In genomic region chr11:101456812-101457211, GRCh38 we compare ENCODE assay signal across 10 cellular contexts.
DNase-seq lines count a peak whose midpoint lies in the region; ATAC-seq and TF ChIP-seq lines count a peak whose summit lies in the region.
"Had no signal": no experiment of that assay in that cellular context is flagged by ENCODE, and none has a peak within 500 bp of the region (broad histone marks: within the 10 kb centered on the region; RNA-seq: fewer than 3 reads in every experiment).

No MANE protein-coding gene starts in this region.

- H3K9me3 Mint-ChIP-seq in endodermal cell = peaks cover 10% of the 10 kb centered on the region

- no peak overlapping the region for H3K27ac Mint-ChIP-seq in endodermal cell
- H3K27ac Mint-ChIP-seq: activated CD4-positive, alpha-beta memory T cell treated with anti-CD3 and anti-CD28 coated beads for 36 hours had no signal

- H3K4me1 ChIP-seq in endodermal cell (ENCODE audit: control insufficient read depth, insufficient read depth, low read length) (no peaks in the 10 kb centered on the region), osteoblast (ENCODE audit: insufficient read depth, low read length) (peaks cover 18% of the 10 kb centered on the region), suprapubic skin (no peaks in the 10 kb centered on the region)

- H3K79me2 ChIP-seq in osteoblast (ENCODE audit: insufficient read depth, low read length) = no peaks in the 10 kb centered on the region

- H3K36me3 ChIP-seq in endodermal cell (ENCODE audit: control insufficient read depth, insufficient read depth, low read length) (no peaks in the 10 kb centered on the region), osteoblast (ENCODE audit: insufficient read depth, low read length) (no peaks in the 10 kb centered on the region), suprapubic skin (no peaks in the 10 kb centered on the region)

- TF ChIP-seq CTCF in endodermal cell (conservative IDR thresholded peaks at IDR 0.05) = peak; percentile 67
- TF ChIP-seq CTCF in osteoblast (IDR thresholded peaks at IDR 0.05; ENCODE audit: extremely low read depth, low read depth, low read length) = peak; percentile 50
- TF ChIP-seq CTCF in suprapubic skin (IDR thresholded peaks at IDR 0.05) = peak in 1 of 2 donors; percentile 30

- H3K9me3 ChIP-seq in endodermal cell (ENCODE audit: control insufficient read depth, low read length) (peaks cover 11% of the 10 kb centered on the region), osteoblast (ENCODE audit: low read depth, low read length) (no peaks in the 10 kb centered on the region), suprapubic skin (peaks cover 5% of the 10 kb centered on the region)

- no peak overlapping the region for H3K4me3 Mint-ChIP-seq in endodermal cell
- H3K4me3 Mint-ChIP-seq: activated CD4-positive, alpha-beta memory T cell treated with anti-CD3 and anti-CD28 coated beads for 36 hours had no signal

- no peak overlapping the region for H3K4me2 ChIP-seq in osteoblast (ENCODE audit: insufficient read depth, low read length)

- H2AFZ ChIP-seq in osteoblast (ENCODE audit: low read length) = no peak overlapping the region

- DNase-seq in ELR (ENCODE audit: low read depth) (peak; percentile 58), NCI-H748 (lab: John Stamatoyannopoulos, UW; ENCODE audit: unreplicated experiment) (peak; percentile 33), endodermal cell (no peak), osteoblast (ENCODE audit: insufficient read length, low spot score, missing footprints) (no peak), mesenteric fat pad (ENCODE audit: low spot score) (no peak), suprapubic skin (ENCODE audit: low spot score in 2 of 2) (no peak), NCI-H82 (lab: John Stamatoyannopoulos, UW) (no peak)
- DNase-seq: activated CD4-positive, alpha-beta memory T cell treated with anti-CD3 and anti-CD28 coated beads for 36 hours; stimulated activated naive CD4-positive, alpha-beta T cell had no signal

- H3K36me3 Mint-ChIP-seq in endodermal cell (ENCODE audit: low read depth) = peaks cover 5% of the 10 kb centered on the region
- H3K36me3 Mint-ChIP-seq: activated CD4-positive, alpha-beta memory T cell treated with anti-CD3 and anti-CD28 coated beads for 36 hours had no signal

- no peak overlapping the region for H3K9ac ChIP-seq in endodermal cell (ENCODE audit: extremely low read depth, low read length, poor library complexity, severe bottlenecking)

- ATAC-seq in GM19035 (IDR thresholded peaks at IDR 0.05; ENCODE audit: unreplicated experiment) = no peak

- H3K27ac ChIP-seq in endodermal cell (ENCODE audit: low read depth, low read length) = no peak overlapping the region
- H3K27ac ChIP-seq in osteoblast (ENCODE audit: low read depth, low read length) = no peak overlapping the region
- H3K27ac ChIP-seq in suprapubic skin = no peak overlapping the region

- H3K4me3 ChIP-seq in endodermal cell (ENCODE audit: low read length) = no peak overlapping the region
- H3K4me3 ChIP-seq in osteoblast (ENCODE audit: insufficient read depth, low read length) = no peak overlapping the region
- H3K4me3 ChIP-seq in suprapubic skin = no peak overlapping the region

- H3K4me1 Mint-ChIP-seq in endodermal cell = peaks cover 6% of the 10 kb centered on the region

- no peaks in the 10 kb centered on the region for H3K27me3 Mint-ChIP-seq in endodermal cell (ENCODE audit: insufficient read depth)
- H3K27me3 Mint-ChIP-seq: activated CD4-positive, alpha-beta memory T cell treated with anti-CD3 and anti-CD28 coated beads for 36 hours had no signal

- H3K27me3 ChIP-seq in endodermal cell (ENCODE audit: control insufficient read depth, insufficient read depth, low read length, poor library complexity, severe bottlenecking) (no peaks in the 10 kb centered on the region), osteoblast (ENCODE audit: insufficient read depth, low read length) (no peaks in the 10 kb centered on the region), suprapubic skin (no peaks in the 10 kb centered on the region)

- no peak for TF ChIP-seq EP300 in suprapubic skin (IDR thresholded peaks at IDR 0.05)

- H4K20me1 ChIP-seq in osteoblast (ENCODE audit: insufficient read depth, low read length) = no peaks in the 10 kb centered on the region

- no peak for TF ChIP-seq POLR2A in suprapubic skin (IDR thresholded peaks at IDR 0.05)

- WGBS in endodermal cell (ENCODE audit: insufficient coverage in 1 of 2, insufficient read length in 1 of 2), 2 experiments = 28% methylated on average over 1 of the region's 1 CpG; no CpG with 5 or more reads in 1 of the 2 experiments
- 0% methylated on average over 1 of the region's 1 CpG for WGBS in suprapubic skin

Comparison
In these comparisons a context has a peak if more than half of its experiments do, and no peak if none do; other contexts are left out.
1. DNase-seq: peak in ELR (single experiment) and NCI-H748 (single experiment); none in endodermal cell (single experiment), osteoblast (single experiment), mesenteric fat pad (single experiment), suprapubic skin (0 of 2) and NCI-H82 (single experiment).